In genomic region chr4:81507530-81507929, GRCh38 we compare ENCODE assay signal across 15 cellular contexts. TPM values are rescaled to one million over a fixed set of nuclear protein-coding genes. Genes with fewer than 3 reads are reported as not detected.
DNase-seq lines count a peak whose midpoint lies in the region; ATAC-seq and TF ChIP-seq lines count a peak whose summit lies in the region.
"Had no signal": no experiment of that assay in that cellular context is flagged by ENCODE, and none has a peak within 500 bp of the region (broad histone marks: within the 10 kb centered on the region; RNA-seq: fewer than 3 reads in every experiment).

No MANE protein-coding gene starts in this region.

- intact Hi-C loops in natural killer cell (cut with micrococcal nuclease): no loop called here
- intact Hi-C loops in activated T-helper 2 cell treated with anti-CD3 and anti-CD28 coated beads, Interferon-gamma antibody, Interleukin-2, Interleukin-4, amounts not matched to agents 10 μg/mL and 5 μg/mL and 100 μg/mL, durations not matched to agents 14 hours and 24 hours and 36 hours (cut with micrococcal nuclease): no loop called here

- H3K27ac Mint-ChIP-seq in stimulated activated naive CD8-positive, alpha-beta T cell treated with anti-CD3 and anti-CD28 coated beads, Interleukin-15, Interleukin-2, amounts not matched to agents 100 ng/mL and 50 ng/mL, for 24 hours: peak overlapping the region; percentile 21
- H3K27ac Mint-ChIP-seq in stimulated activated naive CD8-positive, alpha-beta T cell treated with anti-CD3 and anti-CD28 coated beads, Interleukin-15, amount 100 ng/mL, for 72 hours: no peak overlapping the region
- H3K27ac Mint-ChIP-seq in activated naive CD8-positive, alpha-beta T cell treated with anti-CD3 and anti-CD28 coated beads, Interleukin-2, amount 50 U/mL, for 24 hours: peak overlapping the region; percentile 26
- H3K27ac Mint-ChIP-seq in natural killer cell: peak overlapping the region; percentile 73 to 77
- H3K27ac Mint-ChIP-seq in activated T-helper 2 cell treated with anti-CD3 and anti-CD28 coated beads, Interferon-gamma antibody, Interleukin-2, Interleukin-4, amounts not matched to agents 10 μg/mL and 5 μg/mL and 100 μg/mL, durations not matched to agents 14 hours and 24 hours and 36 hours: no peak overlapping the region
- H3K27ac Mint-ChIP-seq: GM23338 had no signal

- H3K4me1 Mint-ChIP-seq in stimulated activated naive CD8-positive, alpha-beta T cell treated with anti-CD3 and anti-CD28 coated beads, Interleukin-15, Interleukin-2, amounts not matched to agents 100 ng/mL and 50 ng/mL, for 24 hours (ENCODE audit: low read depth): peaks cover 89% of the 10 kb centered on the region
- peaks cover 66% of the 10 kb centered on the region for H3K4me1 Mint-ChIP-seq in stimulated activated naive CD8-positive, alpha-beta T cell treated with anti-CD3 and anti-CD28 coated beads, Interleukin-15, amount 100 ng/mL, for 72 hours
- H3K4me1 Mint-ChIP-seq in activated naive CD8-positive, alpha-beta T cell treated with anti-CD3 and anti-CD28 coated beads, Interleukin-2, amount 50 U/mL, for 24 hours: peaks cover 75% of the 10 kb centered on the region
- peaks cover 45 to 48% of the 10 kb centered on the region in 2 donors for H3K4me1 Mint-ChIP-seq in natural killer cell
- H3K4me1 Mint-ChIP-seq in activated T-helper 2 cell treated with anti-CD3 and anti-CD28 coated beads, Interferon-gamma antibody, Interleukin-2, Interleukin-4, amounts not matched to agents 10 μg/mL and 5 μg/mL and 100 μg/mL, durations not matched to agents 14 hours and 24 hours and 36 hours (ENCODE audit: low read depth): peaks cover 18% of the 10 kb centered on the region

- ATAC-seq in stimulated activated naive CD8-positive, alpha-beta T cell treated with anti-CD3 and anti-CD28 coated beads, Interleukin-15, amount 100 ng/mL, for 72 hours: no peak
- ATAC-seq in activated naive CD8-positive, alpha-beta T cell treated with anti-CD3 and anti-CD28 coated beads, Interleukin-2, amount 50 U/mL, for 24 hours: no peak
- no peak for ATAC-seq in natural killer cell
- ATAC-seq: GM23338 had no signal

- H3K9me3 Mint-ChIP-seq in stimulated activated naive CD8-positive, alpha-beta T cell treated with anti-CD3 and anti-CD28 coated beads, Interleukin-15, Interleukin-2, amounts not matched to agents 100 ng/mL and 50 ng/mL, for 24 hours: no peaks in the 10 kb centered on the region
- H3K9me3 Mint-ChIP-seq in stimulated activated naive CD8-positive, alpha-beta T cell treated with anti-CD3 and anti-CD28 coated beads, Interleukin-15, amount 100 ng/mL, for 72 hours: no peaks in the 10 kb centered on the region
- no peaks in the 10 kb centered on the region for H3K9me3 Mint-ChIP-seq in activated naive CD8-positive, alpha-beta T cell treated with anti-CD3 and anti-CD28 coated beads, Interleukin-2, amount 50 U/mL, for 24 hours
- H3K9me3 Mint-ChIP-seq in natural killer cell: no peaks in the 10 kb centered on the region
- H3K9me3 Mint-ChIP-seq in activated T-helper 2 cell treated with anti-CD3 and anti-CD28 coated beads, Interferon-gamma antibody, Interleukin-2, Interleukin-4, amounts not matched to agents 10 μg/mL and 5 μg/mL and 100 μg/mL, durations not matched to agents 14 hours and 24 hours and 36 hours: no peaks in the 10 kb centered on the region
- H3K9me3 Mint-ChIP-seq: CD4-positive, alpha-beta memory T cell; GM23338 had no signal

- no peak for DNase-seq in stimulated activated naive CD8-positive, alpha-beta T cell treated with anti-CD3 and anti-CD28 coated beads, Interleukin-15, amount 100 ng/mL, for 72 hours
- no peak for DNase-seq in activated naive CD8-positive, alpha-beta T cell treated with anti-CD3 and anti-CD28 coated beads, Interleukin-2, amount 50 U/mL, for 24 hours
- no peak for DNase-seq in natural killer cell
- DNase-seq in activated T-helper 2 cell treated with anti-CD3 and anti-CD28 coated beads, Interferon-gamma antibody, Interleukin-2, Interleukin-4, amounts not matched to agents 10 μg/mL and 5 μg/mL and 100 μg/mL, durations not matched to agents 14 hours and 24 hours and 36 hours (ENCODE audit: low spot score): no peak
- no peak for DNase-seq in NCI-H524 treated with DMSO at 0.1 percent for 48 hours (lab: John Stamatoyannopoulos, UW)
- no peak for DNase-seq in anterior cingulate cortex (lab: John Stamatoyannopoulos, UW)
- DNase-seq: 8988T; AML-193; C1 segment of cervical spinal cord; CD4-positive, alpha-beta memory T cell; DMS79; H7 had no signal

- H3K27me3 Mint-ChIP-seq in stimulated activated naive CD8-positive, alpha-beta T cell treated with anti-CD3 and anti-CD28 coated beads, Interleukin-15, Interleukin-2, amounts not matched to agents 100 ng/mL and 50 ng/mL, for 24 hours: no peaks in the 10 kb centered on the region
- H3K27me3 Mint-ChIP-seq in stimulated activated naive CD8-positive, alpha-beta T cell treated with anti-CD3 and anti-CD28 coated beads, Interleukin-15, amount 100 ng/mL, for 72 hours: no peaks in the 10 kb centered on the region
- H3K27me3 Mint-ChIP-seq in activated naive CD8-positive, alpha-beta T cell treated with anti-CD3 and anti-CD28 coated beads, Interleukin-2, amount 50 U/mL, for 24 hours: no peaks in the 10 kb centered on the region
- no peaks in the 10 kb centered on the region for H3K27me3 Mint-ChIP-seq in natural killer cell (ENCODE audit: low read depth in 2 of 2)
- peaks cover 21% of the 10 kb centered on the region for H3K27me3 Mint-ChIP-seq in activated T-helper 2 cell treated with anti-CD3 and anti-CD28 coated beads, Interferon-gamma antibody, Interleukin-2, Interleukin-4, amounts not matched to agents 10 μg/mL and 5 μg/mL and 100 μg/mL, durations not matched to agents 14 hours and 24 hours and 36 hours (ENCODE audit: low read depth)

- no peak for TF ChIP-seq CTCF in natural killer cell (IDR thresholded peaks at IDR 0.05)

- H3K4me3 Mint-ChIP-seq in stimulated activated naive CD8-positive, alpha-beta T cell treated with anti-CD3 and anti-CD28 coated beads, Interleukin-15, Interleukin-2, amounts not matched to agents 100 ng/mL and 50 ng/mL, for 24 hours: no peak overlapping the region
- H3K4me3 Mint-ChIP-seq in stimulated activated naive CD8-positive, alpha-beta T cell treated with anti-CD3 and anti-CD28 coated beads, Interleukin-15, amount 100 ng/mL, for 72 hours: peak overlapping the region in 1 of 2 donors; percentile 24
- H3K4me3 Mint-ChIP-seq in activated naive CD8-positive, alpha-beta T cell treated with anti-CD3 and anti-CD28 coated beads, Interleukin-2, amount 50 U/mL, for 24 hours: no peak overlapping the region
- no peak overlapping the region for H3K4me3 Mint-ChIP-seq in natural killer cell
- H3K4me3 Mint-ChIP-seq in activated T-helper 2 cell treated with anti-CD3 and anti-CD28 coated beads, Interferon-gamma antibody, Interleukin-2, Interleukin-4, amounts not matched to agents 10 μg/mL and 5 μg/mL and 100 μg/mL, durations not matched to agents 14 hours and 24 hours and 36 hours (ENCODE audit: low read depth): no peak overlapping the region
- H3K4me3 Mint-ChIP-seq: GM23338 had no signal

- no peaks in the 10 kb centered on the region for H3K36me3 Mint-ChIP-seq in stimulated activated naive CD8-positive, alpha-beta T cell treated with anti-CD3 and anti-CD28 coated beads, Interleukin-15, Interleukin-2, amounts not matched to agents 100 ng/mL and 50 ng/mL, for 24 hours (ENCODE audit: low read depth)
- no peaks in the 10 kb centered on the region for H3K36me3 Mint-ChIP-seq in activated naive CD8-positive, alpha-beta T cell treated with anti-CD3 and anti-CD28 coated beads, Interleukin-2, amount 50 U/mL, for 24 hours (ENCODE audit: low read depth)
- H3K36me3 Mint-ChIP-seq in natural killer cell: no peaks in the 10 kb centered on the region
- H3K36me3 Mint-ChIP-seq in activated T-helper 2 cell treated with anti-CD3 and anti-CD28 coated beads, Interferon-gamma antibody, Interleukin-2, Interleukin-4, amounts not matched to agents 10 μg/mL and 5 μg/mL and 100 μg/mL, durations not matched to agents 14 hours and 24 hours and 36 hours (ENCODE audit: low read depth): no peaks in the 10 kb centered on the region
- H3K36me3 Mint-ChIP-seq: CD4-positive, alpha-beta memory T cell had no signal

RNA-seq across cellular contexts. Expression of gene RASGEF1B, which starts 35.8 kb away (rescaled TPM):
- 100 to 1,000 TPM in 1 of 3 donors, 10 to 100 TPM in 2; 42.9 to 106 (median 90.8) TPM for total RNA-seq in natural killer cell
- 0.39 and 0.55 TPM in 2 replicates for total RNA-seq in activated T-helper 2 cell treated with anti-CD3 and anti-CD28 coated beads, Interferon-gamma antibody, Interleukin-2, Interleukin-4, amounts not matched to agents 10 μg/mL and 5 μg/mL and 100 μg/mL, durations not matched to agents 14 hours and 24 hours and 36 hours
- total RNA-seq: G401 had no signal

Comparison
In these comparisons a context has a peak if more than half of its experiments do, and no peak if none do; other contexts are left out.
1. H3K27ac Mint-ChIP-seq: peak in stimulated activated naive CD8-positive, alpha-beta T cell treated with anti-CD3 and anti-CD28 coated beads, Interleukin-15, Interleukin-2, amounts not matched to agents 100 ng/mL and 50 ng/mL, for 24 hours (single experiment), activated naive CD8-positive, alpha-beta T cell treated with anti-CD3 and anti-CD28 coated beads, Interleukin-2, amount 50 U/mL, for 24 hours (single experiment) and natural killer cell (2 of 2); none in stimulated activated naive CD8-positive, alpha-beta T cell treated with anti-CD3 and anti-CD28 coated beads, Interleukin-15, amount 100 ng/mL, for 72 hours (0 of 2) and activated T-helper 2 cell treated with anti-CD3 and anti-CD28 coated beads, Interferon-gamma antibody, Interleukin-2, Interleukin-4, amounts not matched to agents 10 μg/mL and 5 μg/mL and 100 μg/mL, durations not matched to agents 14 hours and 24 hours and 36 hours (single experiment).
2. RNA of gene RASGEF1B, which starts 35.8 kb away (total RNA-seq): 42.9 to 106 TPM in natural killer cell; 0.39 to 0.55 TPM in activated T-helper 2 cell treated with anti-CD3 and anti-CD28 coated beads, Interferon-gamma antibody, Interleukin-2, Interleukin-4, amounts not matched to agents 10 μg/mL and 5 μg/mL and 100 μg/mL, durations not matched to agents 14 hours and 24 hours and 36 hours; every median in the first group is over 10 times any median in the second.